ENCODE assay signal across 27 cellular contexts in the genomic region with DNA sequence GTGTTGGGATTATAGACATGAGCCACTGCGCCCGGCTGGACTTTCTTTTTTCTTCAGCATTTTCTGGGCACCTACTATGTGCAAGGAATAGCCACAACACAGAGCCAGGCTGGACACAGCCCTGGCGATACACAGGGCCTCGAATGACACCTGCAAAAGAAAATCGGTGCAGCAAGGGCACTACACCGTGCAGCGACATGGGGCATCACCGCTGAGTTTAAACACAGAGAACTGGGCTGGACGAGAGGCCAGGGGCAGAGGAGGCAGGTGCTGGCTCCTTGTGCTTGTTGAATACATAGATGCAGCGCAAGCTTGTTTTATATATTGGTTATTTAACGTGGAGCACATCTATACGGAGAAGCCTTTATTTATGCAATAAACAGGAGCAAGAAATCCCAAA.
"Had no signal": no experiment of that assay in that cellular context is flagged by ENCODE, and none has a peak within 500 bp of the region (broad histone marks: within the 10 kb centered on the region; RNA-seq: fewer than 3 reads in every experiment).

No MANE protein-coding gene starts in this region.

- H3K4me3 Mint-ChIP-seq: mesothelial cell of epicardium; nephron; neural crest cell; stimulated activated naive B cell treated with anti-CD40 and anti-IgM and Interleukin-4, amounts not matched to agents 10 μg/mL and 1 μg/mL and 100 μg/mL, for 72 hours had no signal

- H3K36me3 Mint-ChIP-seq: mesothelial cell of epicardium, naive B cell had no signal

- H3K9me3 Mint-ChIP-seq: neural crest cell; stimulated activated naive B cell treated with anti-CD40 and anti-IgM and Interleukin-4, amounts not matched to agents 10 μg/mL and 1 μg/mL and 100 μg/mL, for 72 hours had no signal

- DNase-seq: hippocampal formation; kidney; left colon; left lung; mesendoderm; naive B cell; nucleus accumbens; ovary; right lobe of liver; stimulated activated CD4-positive, alpha-beta T cell treated with anti-CD3 and anti-CD28 coated beads, Interleukin-1b, Interleukin-23, amount 100 ng/mL, for 48 hours; stimulated activated CD4-positive, alpha-beta T cell treated with anti-CD3 and anti-CD28 coated beads, Interleukin-2, amount 100 ng/mL, for 48 hours; stimulated activated CD4-positive, alpha-beta T cell treated with anti-CD3 and anti-CD28 coated beads, Interleukin-4, amount 100 ng/mL, for 4 hours; stimulated activated naive B cell treated with anti-CD40 and anti-IgM and Interleukin-4, amounts not matched to agents 10 μg/mL and 1 μg/mL and 100 μg/mL, for 72 hours; stimulated activated naive CD8-positive, alpha-beta T cell treated with anti-CD3 and anti-CD28 coated beads, Interleukin-15, Interleukin-2, amounts not matched to agents 100 U/mL and 50 U/mL, for 24 hours; stomach; testis; thyroid gland; transverse colon; upper lobe of left lung had no signal

- H3K27ac ChIP-seq: left lung, ovary, right atrium auricular region, right lobe of liver, stomach, testis, thyroid gland, transverse colon, upper lobe of left lung, vagina had no signal

- H3K27ac Mint-ChIP-seq: mesothelial cell of epicardium; nephron; progenitor cell of endocrine pancreas; stimulated activated naive B cell treated with anti-CD40 and anti-IgM and Interleukin-4, amounts not matched to agents 10 μg/mL and 1 μg/mL and 100 μg/mL, for 72 hours had no signal

- H3K9me3 ChIP-seq: left lung, ovary, right atrium auricular region, right lobe of liver, stomach, testis, thyroid gland, transverse colon, upper lobe of left lung, vagina had no signal

- H3K36me3 ChIP-seq: left lung, ovary, right atrium auricular region, right lobe of liver, stomach, thyroid gland, transverse colon, upper lobe of left lung, vagina had no signal

- H3K4me1 ChIP-seq: testis, thyroid gland, vagina had no signal

- ATAC-seq: left colon; left lung; right lobe of liver; stimulated activated naive B cell treated with anti-CD40 and anti-IgM and Interleukin-4, amounts not matched to agents 10 μg/mL and 1 μg/mL and 100 μg/mL, for 72 hours; stimulated activated naive CD8-positive, alpha-beta T cell treated with anti-CD3 and anti-CD28 coated beads, Interleukin-15, Interleukin-2, amounts not matched to agents 100 U/mL and 50 U/mL, for 24 hours had no signal

- H3K4me1 Mint-ChIP-seq: nephron, neural crest cell had no signal

- H3K4me3 ChIP-seq: left lung, lung, ovary, right atrium auricular region, right lobe of liver, smooth muscle cell, stomach, testis, thyroid gland, transverse colon, upper lobe of left lung, vagina had no signal

- H3K27me3 ChIP-seq: ovary, right atrium auricular region, right lobe of liver, testis, thyroid gland, upper lobe of left lung, vagina had no signal
